In the genomic region with DNA sequence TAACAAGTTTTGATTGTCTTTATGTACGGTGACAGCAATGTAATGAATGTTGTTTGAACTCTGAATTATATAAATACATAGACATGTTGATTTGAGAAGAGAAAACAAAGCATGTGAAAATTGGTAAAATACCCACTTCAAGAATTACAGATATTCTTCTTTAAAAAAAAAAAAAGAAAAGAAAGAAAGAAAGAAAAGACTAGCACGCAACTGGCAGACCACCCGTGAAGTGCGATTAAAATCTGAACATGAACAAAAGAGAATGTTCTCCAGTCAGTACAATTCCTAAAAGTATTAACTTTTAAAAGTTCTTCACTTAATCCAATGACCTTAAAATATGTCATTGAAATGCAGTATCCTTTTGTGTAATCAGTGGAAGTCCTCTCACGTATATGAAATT, we compare ENCODE assay signal across 33 cellular contexts.
A peak's percentile ranks its signal among the peaks of the same experiment; 100 is the strongest.
DNase-seq lines count a peak whose midpoint lies in the region; ATAC-seq and TF ChIP-seq lines count a peak whose summit lies in the region.
"Had no signal": no experiment of that assay in that cellular context is flagged by ENCODE, and none has a peak within 500 bp of the region (broad histone marks: within the 10 kb centered on the region; RNA-seq: fewer than 3 reads in every experiment).

No MANE protein-coding gene starts in this region.

- H3K27ac Mint-ChIP-seq in activated CD8-positive, alpha-beta T cell treated with anti-CD3 and anti-CD28 coated beads, Interleukin-2, amount 10 ng/mL, durations not matched to agents 7 days and 5 days, result no peak overlapping the region
- H3K27ac Mint-ChIP-seq: B cell; CD14-positive monocyte; CD4-positive, alpha-beta memory T cell; CD4-positive, alpha-beta T cell; CD4-positive, CD25-positive, alpha-beta regulatory T cell; CD8-positive, alpha-beta memory T cell; CD8-positive, alpha-beta T cell had no signal

- no peaks in the 10 kb centered on the region for H4K20me1 ChIP-seq in osteoblast (ENCODE audit: insufficient read depth, low read length)
- H4K20me1 ChIP-seq: BLaER1; BLaER1 treated with 17β-estradiol and CSF1 and Interleukin-3, amounts not matched to agents 10 nM and 100 nM had no signal

- H3K4me1 ChIP-seq in A673 (ENCODE audit: insufficient read depth, low read length, poor library complexity, severe bottlenecking), result no peaks in the 10 kb centered on the region
- peaks cover 25% of the 10 kb centered on the region for H3K4me1 ChIP-seq in SJSA1 (replicated peaks)
- no peaks in the 10 kb centered on the region for H3K4me1 ChIP-seq in osteoblast (ENCODE audit: insufficient read depth, low read length)
- H3K4me1 ChIP-seq: A549, BE2C, BLaER1, Caco-2 had no signal

- no peaks in the 10 kb centered on the region for H3K36me3 Mint-ChIP-seq in activated CD8-positive, alpha-beta T cell treated with anti-CD3 and anti-CD28 coated beads, Interleukin-2, amount 10 ng/mL, durations not matched to agents 7 days and 5 days (ENCODE audit: low read depth)
- H3K36me3 Mint-ChIP-seq: CD14-positive monocyte; CD4-positive, alpha-beta memory T cell; CD8-positive, alpha-beta memory T cell; CD8-positive, alpha-beta T cell had no signal

- no TSS peak for BruUV-seq in A673 (replicated peaks; lab: Mats Ljungman, UMichigan)

- no peaks in the 10 kb centered on the region for H3K27me3 Mint-ChIP-seq in activated CD8-positive, alpha-beta T cell treated with anti-CD3 and anti-CD28 coated beads, Interleukin-2, amount 10 ng/mL, durations not matched to agents 7 days and 5 days (ENCODE audit: low read depth)
- H3K27me3 Mint-ChIP-seq: B cell; CD4-positive, alpha-beta memory T cell; CD4-positive, alpha-beta T cell; CD8-positive, alpha-beta memory T cell had no signal

- H3K27me3 ChIP-seq in A673 (replicated peaks; ENCODE audit: insufficient read depth, low read depth, low read length, poor library complexity) (peaks cover 98% of the 10 kb centered on the region), SJSA1 (replicated peaks) (no peaks in the 10 kb centered on the region), osteoblast (ENCODE audit: insufficient read depth, low read length) (no peaks in the 10 kb centered on the region)
- H3K27me3 ChIP-seq: BE2C; BLaER1; BLaER1 treated with 17β-estradiol and CSF1 and Interleukin-3, amounts not matched to agents 10 nM and 100 nM had no signal

- peak; percentile 41 for DNase-seq in A673 (ENCODE audit: low spot score)
- DNase-seq in SJSA1 (ENCODE audit: low read depth in 1 of 2, low spot score in 2 of 2), result peak; percentile 61 to 85
- peak; percentile 15 for DNase-seq in osteoblast (ENCODE audit: insufficient read length, low spot score, missing footprints)
- DNase-seq in nucleus accumbens (lab: John Stamatoyannopoulos, UW), result no peak
- DNase-seq in activated CD8-positive, alpha-beta T cell treated with anti-CD3 and anti-CD28 coated beads, Interleukin-2, amount 10 ng/mL, durations not matched to agents 7 days and 5 days, result no peak
- no peak for DNase-seq in NCI-H2029 treated with DMSO at 0.1 percent for 48 hours (lab: John Stamatoyannopoulos, UW)
- DNase-seq: 8988T; ACHN; AML-193; BE2C; C1 segment of cervical spinal cord; Caco-2; Calu3; CD4-positive, alpha-beta memory T cell; CD4-positive, alpha-beta T cell; CD4-positive, CD25-positive, alpha-beta regulatory T cell; CD8-positive, alpha-beta memory T cell; CD8-positive, alpha-beta T cell; COR-L47; DMS 273 treated with DMSO at 0.1 percent for 48 hours; DMS153; DMS53; DMS79; DMS79 treated with DMSO at 0.1 percent for 48 hours; DND-41; EL had no signal

- no peaks in the 10 kb centered on the region for H3K36me3 ChIP-seq in A673 (ENCODE audit: insufficient read depth, low read length, poor library complexity, severe bottlenecking)
- no peaks in the 10 kb centered on the region for H3K36me3 ChIP-seq in SJSA1
- no peaks in the 10 kb centered on the region for H3K36me3 ChIP-seq in osteoblast (ENCODE audit: insufficient read depth, low read length)
- H3K36me3 ChIP-seq: BE2C; BLaER1; BLaER1 treated with 17β-estradiol and CSF1 and Interleukin-3, amounts not matched to agents 10 nM and 100 nM had no signal

- H3K4me3 Mint-ChIP-seq in activated CD8-positive, alpha-beta T cell treated with anti-CD3 and anti-CD28 coated beads, Interleukin-2, amount 10 ng/mL, durations not matched to agents 7 days and 5 days, result no peak overlapping the region
- H3K4me3 Mint-ChIP-seq: B cell; CD14-positive monocyte; CD4-positive, alpha-beta memory T cell; CD4-positive, alpha-beta T cell; CD4-positive, CD25-positive, alpha-beta regulatory T cell; CD8-positive, alpha-beta memory T cell; CD8-positive, alpha-beta T cell had no signal

- H3K27ac ChIP-seq in A673 (ENCODE audit: low read depth, low read length, poor library complexity, severe bottlenecking) (no peak overlapping the region), SJSA1 (peak overlapping the region; percentile 81), osteoblast (ENCODE audit: low read depth, low read length) (no peak overlapping the region)
- H3K27ac ChIP-seq: 22Rv1; A549; BLaER1; BLaER1 treated with 17β-estradiol and CSF1 and Interleukin-3, amounts not matched to agents 10 nM and 100 nM; C4-2B had no signal

- no peak overlapping the region for H3K4me2 ChIP-seq in osteoblast (ENCODE audit: insufficient read depth, low read length)
- H3K4me2 ChIP-seq: A549; BLaER1; BLaER1 treated with 17β-estradiol and CSF1 and Interleukin-3, amounts not matched to agents 10 nM and 100 nM had no signal

- H3K4me3 ChIP-seq in A673 (ENCODE audit: low read depth, low read length, poor library complexity, severe bottlenecking), result no peak overlapping the region
- H3K4me3 ChIP-seq in SJSA1, result no peak overlapping the region
- no peak overlapping the region for H3K4me3 ChIP-seq in osteoblast (ENCODE audit: insufficient read depth, low read length)
- H3K4me3 ChIP-seq: A549; BLaER1; BLaER1 treated with 17β-estradiol and CSF1 and Interleukin-3, amounts not matched to agents 10 nM and 100 nM had no signal

- no peaks in the 10 kb centered on the region for H3K9me3 Mint-ChIP-seq in activated CD8-positive, alpha-beta T cell treated with anti-CD3 and anti-CD28 coated beads, Interleukin-2, amount 10 ng/mL, durations not matched to agents 7 days and 5 days (ENCODE audit: insufficient read depth)

- H3K4me1 Mint-ChIP-seq in activated CD8-positive, alpha-beta T cell treated with anti-CD3 and anti-CD28 coated beads, Interleukin-2, amount 10 ng/mL, durations not matched to agents 7 days and 5 days (ENCODE audit: low read depth), result no peaks in the 10 kb centered on the region
- H3K4me1 Mint-ChIP-seq: B cell; CD14-positive monocyte; CD4-positive, alpha-beta memory T cell; CD4-positive, CD25-positive, alpha-beta regulatory T cell; CD8-positive, alpha-beta memory T cell had no signal

- TF ChIP-seq CTCF in A673 (conservative IDR thresholded peaks at IDR 0.05; ENCODE audit: low read depth, low read length) (no peak), osteoblast (IDR thresholded peaks at IDR 0.05; ENCODE audit: extremely low read depth, low read depth, low read length) (no peak)

- no peaks in the 10 kb centered on the region for H3K79me2 ChIP-seq in osteoblast (ENCODE audit: insufficient read depth, low read length)

- CTCF ChIA-PET in A673 (lab: Charles Lee), result no interaction called here
- CTCF ChIA-PET in activated CD8-positive, alpha-beta T cell treated with anti-CD3 and anti-CD28 coated beads, Interleukin-2, amount 10 ng/mL, durations not matched to agents 7 days and 5 days (lab: Charles Lee), result no interaction called here

- peaks cover 17% of the 10 kb centered on the region for H3K9me3 ChIP-seq in A673 (ENCODE audit: low read depth, low read length, poor library complexity, severe bottlenecking)
- H3K9me3 ChIP-seq in SJSA1 (replicated peaks), result peaks cover 9% of the 10 kb centered on the region
- peaks cover 4% of the 10 kb centered on the region for H3K9me3 ChIP-seq in osteoblast (ENCODE audit: low read depth, low read length)
- H3K9me3 ChIP-seq: BE2C, BLaER1 had no signal

- H2AFZ ChIP-seq in osteoblast (ENCODE audit: low read length), result no peak overlapping the region

- POLR2A ChIA-PET in A673 (lab: Charles Lee; ENCODE audit: low non-redundant PET), result no interaction called here
- POLR2A ChIA-PET in activated CD8-positive, alpha-beta T cell treated with anti-CD3 and anti-CD28 coated beads, Interleukin-2, amount 10 ng/mL, durations not matched to agents 7 days and 5 days (lab: Charles Lee), result no interaction called here

- intact Hi-C loops in A673 (cut with micrococcal nuclease; ENCODE audit: unreplicated experiment), result no loop called here

- no peak for ATAC-seq in activated CD8-positive, alpha-beta T cell treated with anti-CD3 and anti-CD28 coated beads, Interleukin-2, amount 10 ng/mL, durations not matched to agents 7 days and 5 days
- ATAC-seq: A549; CD8-positive, alpha-beta T cell had no signal

Comparison
In these comparisons a context has a peak if more than half of its experiments do, and no peak if none do; other contexts are left out.
1. DNase-seq: peak in A673 (single experiment), SJSA1 (2 of 2) and osteoblast (single experiment); none in nucleus accumbens (0 of 56), activated CD8-positive, alpha-beta T cell treated with anti-CD3 and anti-CD28 coated beads, Interleukin-2, amount 10 ng/mL, durations not matched to agents 7 days and 5 days (single experiment) and NCI-H2029 treated with DMSO at 0.1 percent for 48 hours (single experiment).